1 cellular context compared by ENCODE assay signal in the genomic region with DNA sequence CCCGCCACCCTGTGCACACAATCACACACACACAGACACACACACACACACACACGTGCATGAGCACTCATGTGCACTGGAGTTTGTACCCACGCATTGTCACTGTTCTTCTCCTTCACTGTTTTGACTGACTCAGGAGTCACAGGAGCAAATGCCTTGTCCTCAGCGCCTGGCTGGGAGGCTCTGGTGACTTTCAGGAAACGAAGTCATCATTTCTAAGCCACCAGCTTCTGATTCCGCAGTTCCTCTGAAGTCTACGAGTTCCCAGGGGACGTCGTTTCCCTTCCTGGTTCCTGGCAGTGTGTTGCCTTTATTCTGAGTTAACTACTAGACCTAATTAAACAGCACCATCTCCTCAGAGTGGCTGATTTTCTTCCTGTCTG.
TF ChIP-seq lines count a peak whose summit lies in the region.

No MANE protein-coding gene starts in this region.

TF ChIP-seq in HEK293, 187 proteins besides CTCF, POLR2A, EP300 and RAD21:
- TF ChIP-seq, protein P1, sequence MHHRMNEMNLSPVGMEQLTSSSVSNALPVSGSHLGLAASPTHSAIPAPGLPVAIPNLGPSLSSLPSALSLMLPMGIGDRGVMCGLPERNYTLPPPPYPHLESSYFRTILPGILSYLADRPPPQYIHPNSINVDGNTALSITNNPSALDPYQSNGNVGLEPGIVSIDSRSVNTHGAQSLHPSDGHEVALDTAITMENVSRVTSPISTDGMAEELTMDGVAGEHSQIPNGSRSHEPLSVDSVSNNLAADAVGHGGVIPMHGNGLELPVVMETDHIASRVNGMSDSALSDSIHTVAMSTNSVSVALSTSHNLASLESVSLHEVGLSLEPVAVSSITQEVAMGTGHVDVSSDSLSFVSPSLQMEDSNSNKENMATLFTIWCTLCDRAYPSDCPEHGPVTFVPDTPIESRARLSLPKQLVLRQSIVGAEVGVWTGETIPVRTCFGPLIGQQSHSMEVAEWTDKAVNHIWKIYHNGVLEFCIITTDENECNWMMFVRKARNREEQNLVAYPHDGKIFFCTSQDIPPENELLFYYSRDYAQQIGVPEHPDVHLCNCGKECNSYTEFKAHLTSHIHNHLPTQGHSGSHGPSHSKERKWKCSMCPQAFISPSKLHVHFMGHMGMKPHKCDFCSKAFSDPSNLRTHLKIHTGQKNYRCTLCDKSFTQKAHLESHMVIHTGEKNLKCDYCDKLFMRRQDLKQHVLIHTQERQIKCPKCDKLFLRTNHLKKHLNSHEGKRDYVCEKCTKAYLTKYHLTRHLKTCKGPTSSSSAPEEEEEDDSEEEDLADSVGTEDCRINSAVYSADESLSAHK (tag by site-specific recombination; IDR thresholded peaks at IDR 0.05): no peak
- TF ChIP-seq ZNF394 (tag by site-specific recombination; IDR thresholded peaks at IDR 0.05; ENCODE audit: borderline replicate concordance) (no peak), ZNF132 (tag by site-specific recombination; IDR thresholded peaks at IDR 0.05; ENCODE audit: borderline replicate concordance) (no peak), ZSCAN30 (tag by site-specific recombination; IDR thresholded peaks at IDR 0.05) (no peak), ZNF48 (tag by site-specific recombination; IDR thresholded peaks at IDR 0.05) (no peak), GLI2 (tag by site-specific recombination; IDR thresholded peaks at IDR 0.05; ENCODE audit: borderline replicate concordance, low read depth) (no peak), ZNF391 (tag by site-specific recombination; IDR thresholded peaks at IDR 0.05; ENCODE audit: borderline replicate concordance, low read depth) (no peak), ZNF2 (tag by site-specific recombination; IDR thresholded peaks at IDR 0.05) (no peak), ZNF433 (tag by site-specific recombination; IDR thresholded peaks at IDR 0.05; ENCODE audit: low read depth) (no peak), ZBTB17 (tag by site-specific recombination; IDR thresholded peaks at IDR 0.05) (0 out of 2 replicates have a peak, but pooled peaks have one; percentile 21), TRIM28 (IDR thresholded peaks at IDR 0.05; ENCODE audit: borderline replicate concordance, low read length) (no peak), EGR2 (tag by site-specific recombination; IDR thresholded peaks at IDR 0.05; ENCODE audit: low read depth) (no peak), ZXDB (tag by site-specific recombination; IDR thresholded peaks at IDR 0.05) (no peak), BCL11B (tag by site-specific recombination; IDR thresholded peaks at IDR 0.05; ENCODE audit: low read depth) (no peak), OSR2 (tag by site-specific recombination; IDR thresholded peaks at IDR 0.05) (peak; percentile 64), ZNF623 (tag by site-specific recombination; IDR thresholded peaks at IDR 0.05) (no peak)
- TF ChIP-seq, protein P2, sequence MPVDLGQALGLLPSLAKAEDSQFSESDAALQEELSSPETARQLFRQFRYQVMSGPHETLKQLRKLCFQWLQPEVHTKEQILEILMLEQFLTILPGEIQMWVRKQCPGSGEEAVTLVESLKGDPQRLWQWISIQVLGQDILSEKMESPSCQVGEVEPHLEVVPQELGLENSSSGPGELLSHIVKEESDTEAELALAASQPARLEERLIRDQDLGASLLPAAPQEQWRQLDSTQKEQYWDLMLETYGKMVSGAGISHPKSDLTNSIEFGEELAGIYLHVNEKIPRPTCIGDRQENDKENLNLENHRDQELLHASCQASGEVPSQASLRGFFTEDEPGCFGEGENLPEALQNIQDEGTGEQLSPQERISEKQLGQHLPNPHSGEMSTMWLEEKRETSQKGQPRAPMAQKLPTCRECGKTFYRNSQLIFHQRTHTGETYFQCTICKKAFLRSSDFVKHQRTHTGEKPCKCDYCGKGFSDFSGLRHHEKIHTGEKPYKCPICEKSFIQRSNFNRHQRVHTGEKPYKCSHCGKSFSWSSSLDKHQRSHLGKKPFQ (tag by site-specific recombination; IDR thresholded peaks at IDR 0.05): no peak
- TF ChIP-seq, protein P3, sequence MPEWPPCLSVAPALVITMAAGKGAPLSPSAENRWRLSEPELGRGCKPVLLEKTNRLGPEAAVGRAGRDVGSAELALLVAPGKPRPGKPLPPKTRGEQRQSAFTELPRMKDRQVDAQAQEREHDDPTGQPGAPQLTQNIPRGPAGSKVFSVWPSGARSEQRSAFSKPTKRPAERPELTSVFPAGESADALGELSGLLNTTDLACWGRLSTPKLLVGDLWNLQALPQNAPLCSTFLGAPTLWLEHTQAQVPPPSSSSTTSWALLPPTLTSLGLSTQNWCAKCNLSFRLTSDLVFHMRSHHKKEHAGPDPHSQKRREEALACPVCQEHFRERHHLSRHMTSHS (tag by site-specific recombination; IDR thresholded peaks at IDR 0.05): no peak
